In genomic region chr6:24313477-24314141, GRCh38 we compare ENCODE assay signal across 9 cellular contexts. TPM values are rescaled to one million over a fixed set of nuclear protein-coding genes. Genes with fewer than 3 reads are reported as not detected.
A peak's percentile ranks its signal among the peaks of the same experiment; 100 is the strongest.
DNase-seq lines count a peak whose midpoint lies in the region; FAIRE-seq and TF ChIP-seq lines count a peak whose summit lies in the region.
"Had no signal": no experiment of that assay in that cellular context is flagged by ENCODE, and none has a peak within 500 bp of the region (broad histone marks: within the 10 kb centered on the region; RNA-seq: fewer than 3 reads in every experiment).

No MANE protein-coding gene starts in this region.

- H3K27me3 Mint-ChIP-seq in type B pancreatic cell = no peaks in the 10 kb centered on the region

- peaks cover 11% of the 10 kb centered on the region for H3K9me3 Mint-ChIP-seq in type B pancreatic cell

- H3K27ac Mint-ChIP-seq in type B pancreatic cell = peak overlapping the region; percentile 10
- H3K27ac Mint-ChIP-seq: activated T-cell treated with anti-CD3 and anti-CD28 coated beads, Interleukin-2, amount 50 U/mL, for 24 hours had no signal

- H3K36me3 Mint-ChIP-seq in type B pancreatic cell = peaks cover 4% of the 10 kb centered on the region

- no peaks in the 10 kb centered on the region for H3K36me3 ChIP-seq in H7 (replicated peaks; ENCODE audit: control insufficient read depth, insufficient read depth, low read length)

- TF ChIP-seq POLR2A in GM12892 (IDR thresholded peaks at IDR 0.05; ENCODE audit: low read depth, low read length) = no peak

- no peaks in the 10 kb centered on the region; the same call in 1 of the 2 replicates for H3K27me3 ChIP-seq in H7 (ENCODE audit: control insufficient read depth, insufficient read depth, low read length)

- H3K4me3 Mint-ChIP-seq in type B pancreatic cell = no peak overlapping the region
- H3K4me3 Mint-ChIP-seq: activated T-cell treated with anti-CD3 and anti-CD28 coated beads, Interleukin-2, amount 50 U/mL, for 24 hours had no signal

- in situ Hi-C loops in astrocyte of the spinal cord (cut with HindIII; ENCODE audit: low sequenced_read_pairs) = no loop called here

- DNase-seq in HT1080 (ENCODE audit: low read depth) (peak; percentile 34), astrocyte of the spinal cord (ENCODE audit: low read depth, low spot score) (peak; percentile 56), islet precursor cell (peak; percentile 63), type B pancreatic cell (ENCODE audit: extremely low spot score, unreplicated experiment) (no peak), H7 (no peak), HPDE6-E6E7 (ENCODE audit: extremely low spot score) (no peak), GM12892 (ENCODE audit: insufficient read length) (no peak)
- DNase-seq: activated T-cell treated with anti-CD3 and anti-CD28 coated beads, Interleukin-2, amount 50 U/mL, for 24 hours; cerebellar nuclear complex had no signal

- H3K4me3 ChIP-seq in astrocyte of the spinal cord (ENCODE audit: low read depth, low read length) (no peak overlapping the region), H7 (ENCODE audit: insufficient read depth, low read depth, low read length) (no peak overlapping the region)

- H3K4me1 Mint-ChIP-seq in type B pancreatic cell (ENCODE audit: unreplicated experiment) = peaks cover 7% of the 10 kb centered on the region

- FAIRE-seq in GM12892 (lab: Jason Lieb, UNC) = no peak

- no peak for TF ChIP-seq CTCF in astrocyte of the spinal cord (IDR thresholded peaks at IDR 0.05; ENCODE audit: low read depth, low read length)
- TF ChIP-seq CTCF in type B pancreatic cell (conservative IDR thresholded peaks at IDR 0.05) = no peak

RNA-seq across cellular contexts. Expression of gene DCDC2, which starts 44.2 kb away (rescaled TPM):
- total RNA-seq in HT1080 (2014; rRNA removed; shearing (Covaris generic)) = 0.27 TPM in 1 of 2 replicates, not detected in the other
- 0.02 TPM in 1 of 2 replicates, not detected in the other for polyA plus RNA-seq in HT1080 (2015; cell fraction: cytosol; rRNA removed)
- polyA plus RNA-seq in HT1080 (2015; cell fraction: nucleus; rRNA removed) = not detected in 2 replicates
- total RNA-seq in type B pancreatic cell (ENCODE audit: low replicate concordance) = 5.5 and 8.7 TPM in 2 replicates
- 0.18 TPM in 1 of 2 replicates, not detected in the other for total RNA-seq in H7 (2014; rRNA removed; shearing (Covaris generic))
- not detected for polyA plus RNA-seq in GM12892 (2012; ENCODE audit: missing spikeins)

Comparison
In these comparisons a context has a peak if more than half of its experiments do, and no peak if none do; other contexts are left out.
1. DNase-seq: peak in HT1080 (single experiment), astrocyte of the spinal cord (single experiment) and islet precursor cell (single experiment); none in type B pancreatic cell (single experiment), H7 (single experiment), HPDE6-E6E7 (single experiment) and GM12892 (single experiment).